In the genomic region with DNA sequence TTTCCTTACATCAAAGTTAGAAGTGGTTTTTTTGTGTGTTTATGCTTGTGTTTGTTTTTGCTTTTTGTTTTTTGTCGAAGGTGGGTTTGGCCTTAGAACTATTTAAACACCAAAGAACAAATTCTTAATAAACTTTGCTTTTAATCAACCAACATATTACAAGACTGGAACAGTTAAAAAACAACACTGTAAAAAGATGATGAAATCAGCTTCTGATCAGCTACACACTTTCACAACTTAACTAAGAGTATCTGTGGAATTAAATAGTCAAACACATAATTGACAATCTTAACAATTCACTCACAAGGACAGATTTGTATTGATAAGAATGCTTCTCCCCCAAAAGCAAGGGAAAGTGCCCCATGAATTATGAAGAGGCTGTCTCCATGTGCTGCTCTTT, we compare ENCODE assay signal across 28 cellular contexts.
"Had no signal": no experiment of that assay in that cellular context is flagged by ENCODE, and none has a peak within 500 bp of the region (broad histone marks: within the 10 kb centered on the region; RNA-seq: fewer than 3 reads in every experiment).

No MANE protein-coding gene starts in this region.

- H3K27ac ChIP-seq: colonic mucosa, coronary artery, dorsolateral prefrontal cortex, epithelial cell of prostate, esophagus squamous epithelium, foreskin keratinocyte, gastrocnemius medialis, gastroesophageal sphincter, heart left ventricle, heart right ventricle had no signal

- H3K4me1 ChIP-seq: colonic mucosa, esophagus squamous epithelium, foreskin keratinocyte, gastrocnemius medialis, gastroesophageal sphincter, heart left ventricle, heart right ventricle had no signal

- DNase-seq: colonic mucosa; cortex of kidney; dermis blood vessel endothelial cell; dorsolateral prefrontal cortex; effector CD4-positive, alpha-beta T cell; effector CD8-positive, alpha-beta T cell; effector memory CD4-positive, alpha-beta T cell; effector memory CD8-positive, alpha-beta T cell; endodermal cell; erythroblast; esophagus squamous epithelium; foreskin fibroblast; foreskin keratinocyte; foreskin melanocyte; gastrocnemius medialis; glutamatergic neuron; head of caudate nucleus; heart left ventricle; heart right ventricle had no signal

- ATAC-seq: effector memory CD8-positive, alpha-beta T cell; esophagus mucosa; foreskin keratinocyte; gastrocnemius medialis; gastroesophageal sphincter; heart left ventricle; heart right ventricle had no signal

- H3K4me3 Mint-ChIP-seq: dendritic cell treated with granulocyte-macrophage colony-stimulating factor and Interleukin-4, amounts not matched to agents 40 ng/mL and 50 ng/mL, for 4 days; effector memory CD8-positive, alpha-beta T cell; endodermal cell had no signal

- H3K9me3 Mint-ChIP-seq: effector memory CD8-positive, alpha-beta T cell had no signal

- H3K9me3 ChIP-seq: colonic mucosa, esophagus squamous epithelium, gastrocnemius medialis, gastroesophageal sphincter, heart left ventricle, heart right ventricle had no signal

- H3K4me3 ChIP-seq: colonic mucosa, coronary artery, dorsolateral prefrontal cortex, esophagus squamous epithelium, gastrocnemius medialis, gastroesophageal sphincter, heart left ventricle, heart right ventricle had no signal

- H3K27me3 ChIP-seq: colonic mucosa, dorsolateral prefrontal cortex, gastrocnemius medialis had no signal

- FAIRE-seq: colon, endometrium, endothelial cell of umbilical vein, frontal cortex had no signal

- H3K36me3 ChIP-seq: colonic mucosa, esophagus squamous epithelium, gastrocnemius medialis, gastroesophageal sphincter, heart left ventricle, heart right ventricle had no signal

- H3K27ac Mint-ChIP-seq: dendritic cell treated with granulocyte-macrophage colony-stimulating factor and Interleukin-4, amounts not matched to agents 40 ng/mL and 50 ng/mL, for 4 days; effector memory CD8-positive, alpha-beta T cell; endodermal cell had no signal
